Comparison of ENCODE assay signal across 8 cellular contexts in genomic region chr5:69189162-69190086, GRCh38.
DNase-seq lines count a peak whose midpoint lies in the region; ATAC-seq and TF ChIP-seq lines count a peak whose summit lies in the region.

Gene CENPH, plus strand, starts transcription at chr5:69189583. Its CDS starts 52 bp downstream, at chr5:69189635.

- H3K9me3 ChIP-seq in BLaER1 treated with 17β-estradiol and CSF1 and Interleukin-3, amounts not matched to agents 10 nM and 100 nM (replicated peaks in 1 of 11): no peaks in the 10 kb centered on the region

- no peaks in the 10 kb centered on the region for H4K20me1 ChIP-seq in BLaER1 treated with 17β-estradiol and CSF1 and Interleukin-3, amounts not matched to agents 10 nM and 100 nM

- ATAC-seq in GM19328 (IDR thresholded peaks at IDR 0.05; ENCODE audit: unreplicated experiment) (peak; percentile 91), HG03469 (IDR thresholded peaks at IDR 0.05; ENCODE audit: unreplicated experiment) (peak; percentile 66)

- no peaks in the 10 kb centered on the region for H3K27me3 ChIP-seq in BLaER1 treated with 17β-estradiol and CSF1 and Interleukin-3, amounts not matched to agents 10 nM and 100 nM

- H3K27ac ChIP-seq in BLaER1 treated with 17β-estradiol and CSF1 and Interleukin-3, amounts not matched to agents 10 nM and 100 nM: peak within 1 kb of the TSS; percentile 68 to 94 (median 88)

- H3K36me3 ChIP-seq in BLaER1 treated with 17β-estradiol and CSF1 and Interleukin-3, amounts not matched to agents 10 nM and 100 nM: peaks cover 5 to 33% (median 27%) of the 10 kb centered on the region in 11 experiments; a peak in 19 of 22 replicates

- H3K4me3 ChIP-seq in BLaER1 treated with 17β-estradiol and CSF1 and Interleukin-3, amounts not matched to agents 10 nM and 100 nM: peak within 1 kb of the TSS; percentile 67 to 83 (median 77)
- H3K4me3 ChIP-seq in choroid plexus epithelial cell (ENCODE audit: low read depth, low read length): peak within 1 kb of the TSS; percentile 75

- TF ChIP-seq CTCF in choroid plexus epithelial cell (conservative IDR thresholded peaks at IDR 0.05; ENCODE audit: low read depth, low read length): no peak

- H3K9ac ChIP-seq in BLaER1 treated with 17β-estradiol and CSF1 and Interleukin-3, amounts not matched to agents 10 nM and 100 nM: peak within 1 kb of the TSS; percentile 80 to 92 (median 89)

- DNase-seq in NCI-H526 (lab: John Stamatoyannopoulos, UW): peak; percentile 73 to 82
- peak; percentile 83 to 90 for DNase-seq in activated CD4-positive, alpha-beta T cell treated with anti-CD3 and anti-CD28 coated beads for 4 hours
- peak; percentile 93 for DNase-seq in choroid plexus epithelial cell (ENCODE audit: low read depth)
- DNase-seq in kidney tubule cell (ENCODE audit: low spot score): peak; percentile 93
- DNase-seq in stimulated activated CD4-positive, alpha-beta T cell treated with anti-CD3 and anti-CD28 coated beads, Interleukin-1b, Interleukin-23, amount 100 ng/mL, for 24 hours (ENCODE audit: low read depth in 4 of 4, low spot score in 1 of 4): peak; percentile 72 to 91 (median 86)

- peak within 1 kb of the TSS; percentile 71 to 95 (median 89) for H3K4me2 ChIP-seq in BLaER1 treated with 17β-estradiol and CSF1 and Interleukin-3, amounts not matched to agents 10 nM and 100 nM

- H3K4me1 ChIP-seq in BLaER1 treated with 17β-estradiol and CSF1 and Interleukin-3, amounts not matched to agents 10 nM and 100 nM: peaks cover 15 to 19% (median 17%) of the 10 kb centered on the region in 10 experiments

Comparison
In these comparisons a context has a peak if more than half of its experiments do, and no peak if none do; other contexts are left out.
1. Peak in every context shown above with its lines: DNase-seq, ATAC-seq, H3K4me3 ChIP-seq and H3K27ac ChIP-seq.